15 cellular contexts compared by ENCODE assay signal in the genomic region with DNA sequence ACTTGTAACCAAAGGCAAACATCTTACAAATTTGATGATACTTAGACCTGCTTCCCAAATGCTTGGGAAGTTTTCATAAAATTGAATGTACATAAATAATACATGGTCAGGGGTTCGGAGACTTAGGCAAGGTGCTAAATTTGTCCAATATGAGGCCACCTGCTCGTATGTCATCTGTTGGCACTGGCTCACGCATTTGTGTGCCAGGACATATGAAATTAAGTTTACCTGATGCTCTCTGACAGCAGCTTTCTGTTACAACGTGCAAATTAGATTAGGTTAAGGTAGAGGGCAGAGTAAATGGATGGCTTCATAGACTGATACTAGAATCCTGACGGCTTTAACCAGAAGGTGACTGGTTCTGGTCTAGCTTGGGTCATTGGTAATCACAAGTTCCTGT.
"Had no signal": no experiment of that assay in that cellular context is flagged by ENCODE, and none has a peak within 500 bp of the region (broad histone marks: within the 10 kb centered on the region; RNA-seq: fewer than 3 reads in every experiment).

No MANE protein-coding gene starts in this region.

- ATAC-seq: natural killer cell; right lobe of liver; stimulated activated memory B cell treated with anti-CD40 and anti-IgM and Interleukin-4, amounts not matched to agents 10 μg/mL and 1 μg/mL and 100 μg/mL, for 72 hours; stimulated activated naive CD8-positive, alpha-beta T cell treated with anti-CD3 and anti-CD28 coated beads, Interleukin-15, amount 100 ng/mL, for 72 hours had no signal

- DNase-seq: immature natural killer cell; left ventricle myocardium inferior; mesendoderm; naive B cell; natural killer cell; nephron progenitor cell; occipital lobe; right lobe of liver; stimulated activated CD4-positive, alpha-beta T cell treated with anti-CD3 and anti-CD28 coated beads, Interleukin-1b, Interleukin-23, amount 100 ng/mL, for 48 hours; stimulated activated CD4-positive, alpha-beta T cell treated with anti-CD3 and anti-CD28 coated beads, Interleukin-2, amount 100 ng/mL, for 48 hours; stimulated activated CD4-positive, alpha-beta T cell treated with anti-CD3 and anti-CD28 coated beads, Interleukin-4, amount 100 ng/mL, for 4 hours; stimulated activated CD8-positive, alpha-beta memory T cell treated with anti-CD3 and anti-CD28 coated beads, Interleukin-4, amount 100 ng/mL, for 48 hours; stimulated activated naive CD4-positive, alpha-beta T cell treated with Interleukin-2 at 50 U/mL for 16 hours; stimulated activated naive CD8-positive, alpha-beta T cell treated with anti-CD3 and anti-CD28 coated beads, Interleukin-15, amount 100 ng/mL, for 72 hours had no signal
